In the genomic region with DNA sequence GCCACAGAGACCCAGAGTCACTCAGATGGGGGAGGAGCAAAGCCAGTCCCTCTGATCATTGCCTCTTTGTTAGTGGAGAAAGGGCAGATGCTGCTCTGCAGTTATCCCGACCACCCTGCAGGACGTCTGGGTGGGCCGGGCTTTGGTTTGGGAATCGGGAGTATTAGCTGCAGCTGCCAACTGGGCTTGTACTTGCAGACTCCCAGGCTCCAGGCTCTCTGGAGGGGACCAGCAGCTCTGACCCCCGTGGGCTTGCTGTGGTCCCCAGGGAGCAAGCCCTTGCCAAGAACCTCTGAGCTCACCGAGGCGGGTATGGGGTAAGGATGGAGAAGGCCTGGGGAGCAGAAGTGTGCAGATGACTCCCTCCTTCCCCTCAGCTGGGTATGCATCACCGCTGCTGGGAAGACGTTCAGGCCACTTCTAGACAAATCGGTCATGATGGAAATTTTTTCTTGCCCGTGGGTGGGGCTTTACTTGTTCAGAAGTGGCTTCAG, we compare ENCODE assay signal across 8 cellular contexts. TPM values are rescaled to one million over a fixed set of nuclear protein-coding genes. Genes with fewer than 3 reads are reported as not detected.
DNase-seq lines count a peak whose midpoint lies in the region; ATAC-seq and TF ChIP-seq lines count a peak whose summit lies in the region.

No MANE protein-coding gene starts in this region.

- no peak overlapping the region for H3K27ac ChIP-seq in hepatocyte

- H3K9me3 ChIP-seq in hepatocyte (ENCODE audit: low read depth), result no peaks in the 10 kb centered on the region

- no peaks in the 10 kb centered on the region for H3K27me3 ChIP-seq in hepatocyte

- H3K79me2 ChIP-seq in hepatocyte, result peaks cover 100% of the 10 kb centered on the region

- H3K4me1 ChIP-seq in hepatocyte (ENCODE audit: insufficient read depth), result peaks cover 52% of the 10 kb centered on the region

- H4K20me1 ChIP-seq in hepatocyte (ENCODE audit: insufficient read depth, poor library complexity, severe bottlenecking), result peaks cover 99% of the 10 kb centered on the region

- H3K4me2 ChIP-seq in hepatocyte, result peak overlapping the region; percentile 10

- DNase-seq in SIG-M5 treated with dmso at 0.1 percent for 504 hours (lab: John Stamatoyannopoulos, UW; ENCODE audit: unreplicated experiment) (peak; percentile 52), SIG-M5 (lab: John Stamatoyannopoulos, UW) (no peak), hepatocyte (ENCODE audit: low spot score) (peak; percentile 40)
- peak; percentile 50 for DNase-seq in activated CD8-positive, alpha-beta memory T cell treated with anti-CD3 and anti-CD28 coated beads, Interleukin-2, amount 50 U/mL, for 4 hours
- DNase-seq in stimulated activated CD8-positive, alpha-beta memory T cell treated with anti-CD3 and anti-CD28 coated beads, Interleukin-15, amount 100 ng/mL, for 48 hours (ENCODE audit: low read depth in 2 of 2), result peak; percentile 61 to 70

- no peak for TF ChIP-seq CTCF in hepatocyte (IDR thresholded peaks at IDR 0.05; ENCODE audit: poor library complexity)

- ATAC-seq in HG03159 (IDR thresholded peaks at IDR 0.05; ENCODE audit: unreplicated experiment) (no peak), HG02571 (IDR thresholded peaks at IDR 0.05; ENCODE audit: unreplicated experiment) (no peak), GM21526 (IDR thresholded peaks at IDR 0.05; ENCODE audit: low FRiP score, unreplicated experiment) (no peak)

- H2AFZ ChIP-seq in hepatocyte, result no peak overlapping the region

- H3K4me3 ChIP-seq in hepatocyte, result no peak overlapping the region

- H3K9me2 ChIP-seq in hepatocyte (replicated peaks; ENCODE audit: insufficient read depth), result no peaks in the 10 kb centered on the region

- WGBS in hepatocyte (ENCODE audit: low lambda C conversion rate, missing lambda C conversion rate), result 64% methylated on average over 11 of the region's 11 CpGs

- H3K36me3 ChIP-seq in hepatocyte (replicated peaks; ENCODE audit: insufficient read depth, low read depth), result no peaks in the 10 kb centered on the region

RNA-seq across cellular contexts. Expression of a gene that starts 21.6 kb away (rescaled TPM):
- total RNA-seq in hepatocyte, result 38.9 and 39.4 TPM in 2 replicates
- 12.8 and 13.3 TPM in 2 replicates for polyA plus RNA-seq in hepatocyte
